Comparison of ENCODE assay signal across 21 cellular contexts in genomic region chr22:35417606-35418005, GRCh38. TPM values are rescaled to one million over a fixed set of nuclear protein-coding genes. Genes with fewer than 3 reads are reported as not detected.
DNase-seq lines count a peak whose midpoint lies in the region; ATAC-seq and TF ChIP-seq lines count a peak whose summit lies in the region.
"Had no signal": no experiment of that assay in that cellular context is flagged by ENCODE, and none has a peak within 500 bp of the region (broad histone marks: within the 10 kb centered on the region; RNA-seq: fewer than 3 reads in every experiment).

No MANE protein-coding gene starts in this region.

- DNase-seq in activated CD4-positive, alpha-beta T cell treated with anti-CD3 and anti-CD28 coated beads, Interleukin-2, amount 10 ng/mL, durations not matched to agents 24 days and 14 days, result no peak
- DNase-seq in activated CD4-positive, alpha-beta T cell treated with anti-CD3 and anti-CD28 coated beads for 1 hour, result no peak
- no peak for DNase-seq in PC-9
- no peak for DNase-seq in stimulated activated naive B cell treated with anti-CD40 and anti-IgM and Interleukin-4, amounts not matched to agents 10 μg/mL and 1 μg/mL and 100 μg/mL, for 72 hours
- DNase-seq in medulla oblongata (ENCODE audit: extremely low spot score), result no peak
- DNase-seq in NCI-H524 treated with DMSO at 0.1 percent for 48 hours (lab: John Stamatoyannopoulos, UW), result no peak
- DNase-seq in Calu3, result no peak
- DNase-seq: CD4-positive, alpha-beta T cell; DMS53; GOT3; KBM-7; NCI-H1105 treated with DMSO at 0.1 percent for 48 hours; NCI-H2029; NCI-H446; NCI-H526 treated with DMSO at 0.1 percent for 48 hours; SJCRH30 had no signal

- peak overlapping the region; percentile 35 for H3K27ac ChIP-seq in PC-9
- H3K27ac ChIP-seq: 22Rv1, SJCRH30 had no signal

- H3K4me1 Mint-ChIP-seq in activated CD4-positive, alpha-beta T cell treated with anti-CD3 and anti-CD28 coated beads, Interleukin-2, amount 10 ng/mL, durations not matched to agents 24 days and 14 days, result no peaks in the 10 kb centered on the region
- H3K4me1 Mint-ChIP-seq in stimulated activated naive B cell treated with anti-CD40 and anti-IgM and Interleukin-4, amounts not matched to agents 10 μg/mL and 1 μg/mL and 100 μg/mL, for 72 hours, result peaks cover 4 to 5% of the 10 kb centered on the region in 2 donors
- no peaks in the 10 kb centered on the region for H3K4me1 Mint-ChIP-seq in Calu3 (ENCODE audit: low read depth, unreplicated experiment)

- ATAC-seq in esophagus mucosa, result peak; percentile 3
- no peak for ATAC-seq in stimulated activated naive B cell treated with anti-CD40 and anti-IgM and Interleukin-4, amounts not matched to agents 10 μg/mL and 1 μg/mL and 100 μg/mL, for 72 hours (replicated peaks)
- ATAC-seq: Panc1, SK-N-SH treated with all-trans-retinoic acid at 6 μM for 48 hours had no signal

- no peaks in the 10 kb centered on the region for H3K79me2 ChIP-seq in PC-9 (ENCODE audit: low read depth)

- no peaks in the 10 kb centered on the region for H3K27me3 Mint-ChIP-seq in activated CD4-positive, alpha-beta T cell treated with anti-CD3 and anti-CD28 coated beads, Interleukin-2, amount 10 ng/mL, durations not matched to agents 24 days and 14 days
- no peaks in the 10 kb centered on the region for H3K27me3 Mint-ChIP-seq in stimulated activated naive B cell treated with anti-CD40 and anti-IgM and Interleukin-4, amounts not matched to agents 10 μg/mL and 1 μg/mL and 100 μg/mL, for 72 hours
- no peaks in the 10 kb centered on the region for H3K27me3 Mint-ChIP-seq in Calu3 (ENCODE audit: unreplicated experiment)
- H3K27me3 Mint-ChIP-seq: CD4-positive, alpha-beta T cell had no signal

- no peaks in the 10 kb centered on the region for H4K20me1 ChIP-seq in PC-9 (ENCODE audit: insufficient read depth)

- H3F3A ChIP-seq in PC-9 (ENCODE audit: insufficient read depth, low read depth), result peaks cover 21% of the 10 kb centered on the region; the same call in 1 of the 2 replicates

- H3K4me3 ChIP-seq in PC-9, result no peak overlapping the region
- H3K4me3 ChIP-seq: MG63, SJCRH30 had no signal

- peaks cover 18% of the 10 kb centered on the region; the same call in 1 of the 2 replicates for H3K36me3 ChIP-seq in PC-9 (ENCODE audit: low read depth)

- H3K4me2 ChIP-seq in PC-9, result peak overlapping the region; percentile 47

- TF ChIP-seq CTCF in PC-9 (conservative IDR thresholded peaks at IDR 0.05) (no peak), Calu3 (IDR thresholded peaks at IDR 0.05; ENCODE audit: unreplicated experiment) (no peak)

- no peak overlapping the region for H2AFZ ChIP-seq in PC-9

- H3K27ac Mint-ChIP-seq in activated CD4-positive, alpha-beta T cell treated with anti-CD3 and anti-CD28 coated beads, Interleukin-2, amount 10 ng/mL, durations not matched to agents 24 days and 14 days, result peak overlapping the region; percentile 5
- peak overlapping the region; percentile 42 for H3K27ac Mint-ChIP-seq in stimulated activated naive B cell treated with anti-CD40 and anti-IgM and Interleukin-4, amounts not matched to agents 10 μg/mL and 1 μg/mL and 100 μg/mL, for 72 hours
- no peak overlapping the region for H3K27ac Mint-ChIP-seq in Calu3 (ENCODE audit: unreplicated experiment)
- H3K27ac Mint-ChIP-seq: CD4-positive, alpha-beta T cell had no signal

- BruUV-seq in PC-9 (replicated peaks; lab: Mats Ljungman, UMichigan) (no TSS peak), Calu3 (replicated peaks; lab: Mats Ljungman, UMichigan) (no TSS peak)

- H3K27me3 ChIP-seq in PC-9 (ENCODE audit: insufficient read depth, low read depth), result no peaks in the 10 kb centered on the region
- H3K27me3 ChIP-seq: MG63, SJCRH30 had no signal

- H3K9me3 ChIP-seq in PC-9 (ENCODE audit: insufficient read depth, low read depth), result no peaks in the 10 kb centered on the region
- H3K9me3 ChIP-seq: MG63, SJCRH30 had no signal

- H3K9me2 ChIP-seq in PC-9 (ENCODE audit: insufficient read depth), result no peaks in the 10 kb centered on the region

- peaks cover 66% of the 10 kb centered on the region for H3K36me3 Mint-ChIP-seq in activated CD4-positive, alpha-beta T cell treated with anti-CD3 and anti-CD28 coated beads, Interleukin-2, amount 10 ng/mL, durations not matched to agents 24 days and 14 days (ENCODE audit: low read depth)
- H3K36me3 Mint-ChIP-seq in stimulated activated naive B cell treated with anti-CD40 and anti-IgM and Interleukin-4, amounts not matched to agents 10 μg/mL and 1 μg/mL and 100 μg/mL, for 72 hours, result peaks cover 47 to 63% of the 10 kb centered on the region in 2 donors
- peaks cover 11% of the 10 kb centered on the region for H3K36me3 Mint-ChIP-seq in Calu3 (ENCODE audit: insufficient read depth, unreplicated experiment)

- no peaks in the 10 kb centered on the region for H3K9me3 Mint-ChIP-seq in activated CD4-positive, alpha-beta T cell treated with anti-CD3 and anti-CD28 coated beads, Interleukin-2, amount 10 ng/mL, durations not matched to agents 24 days and 14 days
- H3K9me3 Mint-ChIP-seq in stimulated activated naive B cell treated with anti-CD40 and anti-IgM and Interleukin-4, amounts not matched to agents 10 μg/mL and 1 μg/mL and 100 μg/mL, for 72 hours, result no peaks in the 10 kb centered on the region
- H3K9me3 Mint-ChIP-seq in Calu3 (ENCODE audit: low read depth, unreplicated experiment), result no peaks in the 10 kb centered on the region
- H3K9me3 Mint-ChIP-seq: CD4-positive, alpha-beta T cell had no signal

- peaks cover 20% of the 10 kb centered on the region for H3K4me1 ChIP-seq in PC-9 (replicated peaks; ENCODE audit: insufficient read depth)
- H3K4me1 ChIP-seq: SJCRH30 had no signal

- CTCF ChIA-PET in PC-9 (lab: Charles Lee) (interaction anchor here (0.6 kb wide), 1 partner anchor 13 kb away, joined by 5 read pairs; no protein-coding TSS in a partner anchor), Calu3 (lab: Charles Lee) (no interaction called here)

- no peak overlapping the region for H3K4me3 Mint-ChIP-seq in activated CD4-positive, alpha-beta T cell treated with anti-CD3 and anti-CD28 coated beads, Interleukin-2, amount 10 ng/mL, durations not matched to agents 24 days and 14 days
- H3K4me3 Mint-ChIP-seq in stimulated activated naive B cell treated with anti-CD40 and anti-IgM and Interleukin-4, amounts not matched to agents 10 μg/mL and 1 μg/mL and 100 μg/mL, for 72 hours, result no peak overlapping the region
- H3K4me3 Mint-ChIP-seq in Calu3 (ENCODE audit: low read depth, unreplicated experiment), result no peak overlapping the region
- H3K4me3 Mint-ChIP-seq: CD4-positive, alpha-beta T cell had no signal

- POLR2A ChIA-PET in PC-9 (lab: Charles Lee; ENCODE audit: unreplicated experiment), result no interaction called here

- intact Hi-C loops in activated CD4-positive, alpha-beta T cell treated with anti-CD3 and anti-CD28 coated beads, Interleukin-2, amount 10 ng/mL, durations not matched to agents 24 days and 14 days (cut with micrococcal nuclease), result no loop called here
- intact Hi-C loops in PC-9 (cut with micrococcal nuclease; ENCODE audit: unreplicated experiment), result no loop called here
- intact Hi-C loops in Calu3 (cut with micrococcal nuclease; ENCODE audit: unreplicated experiment), result no loop called here

RNA-seq across cellular contexts. Expression of gene MCM5, which starts 17.7 kb away (rescaled TPM):
- 334 and 343 TPM in 2 replicates for total RNA-seq in activated CD4-positive, alpha-beta T cell treated with anti-CD3 and anti-CD28 coated beads, Interleukin-2, amount 10 ng/mL, durations not matched to agents 24 days and 14 days
- total RNA-seq in PC-9 (2021) (71.7 and 115 TPM in 2 replicates), esophagus mucosa (34.4 TPM), Calu3 (2022) (88.4 and 93.0 TPM in 2 replicates)

RNA-seq across cellular contexts. Expression of gene HMOX1, which starts 36.7 kb away (rescaled TPM):
- total RNA-seq in activated CD4-positive, alpha-beta T cell treated with anti-CD3 and anti-CD28 coated beads, Interleukin-2, amount 10 ng/mL, durations not matched to agents 24 days and 14 days, result 0.57 and 0.72 TPM in 2 replicates
- 18.4 and 23.7 TPM in 2 replicates for total RNA-seq in PC-9 (2021)
- total RNA-seq in esophagus mucosa, result 27.8 TPM
- 0.73 and 0.85 TPM in 2 replicates for total RNA-seq in Calu3 (2022)

Comparison
In these comparisons a context has a peak if more than half of its experiments do, and no peak if none do; other contexts are left out.
1. RNA of gene HMOX1, which starts 36.7 kb away (total RNA-seq): 27.8 TPM in esophagus mucosa (single experiment) and 18.4 to 23.7 TPM in PC-9; 0.73 to 0.85 TPM in Calu3 and 0.57 to 0.72 TPM in activated CD4-positive, alpha-beta T cell treated with anti-CD3 and anti-CD28 coated beads, Interleukin-2, amount 10 ng/mL, durations not matched to agents 24 days and 14 days; every median in the first group is over 10 times any median in the second.